Comparison of ENCODE assay signal across 1 cellular context in the genomic region with DNA sequence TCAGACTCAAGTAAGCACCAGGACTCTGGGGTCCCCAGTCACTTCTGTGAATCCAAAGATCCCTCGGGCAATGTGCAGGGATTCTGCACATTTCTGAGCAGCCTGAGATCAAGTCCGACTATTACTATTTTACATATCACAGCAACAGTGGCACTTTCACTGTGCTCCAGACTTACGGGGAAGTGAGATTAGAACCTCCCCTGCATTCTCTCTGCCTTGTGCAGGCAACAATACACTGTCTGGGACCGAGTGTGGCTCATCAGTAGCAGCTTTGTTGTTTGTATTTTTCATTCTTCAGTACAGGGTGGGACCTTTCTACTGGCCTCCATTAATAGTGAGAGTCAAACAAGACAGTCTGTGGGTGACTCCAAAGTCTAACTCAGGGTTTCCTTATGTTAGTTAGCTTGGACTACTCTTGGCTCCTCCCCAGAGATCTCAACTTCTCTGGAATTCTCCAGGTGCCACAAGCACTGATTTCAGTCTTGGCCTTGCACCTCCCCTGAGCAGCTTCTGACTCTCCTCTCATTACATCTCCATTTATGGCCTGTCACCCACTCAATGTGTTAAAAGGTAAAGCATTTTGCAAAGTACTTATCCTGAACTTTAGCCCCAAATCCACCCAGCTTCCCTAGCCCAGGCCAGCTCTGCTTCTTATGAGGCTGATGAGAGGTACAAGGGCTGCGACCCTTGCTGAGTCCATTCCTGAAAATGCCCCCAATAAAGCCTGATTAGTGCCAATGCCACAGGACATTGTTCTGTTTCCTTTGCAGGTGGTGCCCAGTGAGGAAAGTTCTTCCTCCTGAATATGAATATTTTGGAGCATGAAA.
A peak's percentile ranks its signal among the peaks of the same experiment; 100 is the strongest.
TF ChIP-seq lines count a peak whose summit lies in the region.

No MANE protein-coding gene starts in this region.

TF ChIP-seq in K562, 482 proteins besides CTCF, POLR2A, EP300 and RAD21 (continued from another document):
- TF ChIP-seq, protein P1, sequence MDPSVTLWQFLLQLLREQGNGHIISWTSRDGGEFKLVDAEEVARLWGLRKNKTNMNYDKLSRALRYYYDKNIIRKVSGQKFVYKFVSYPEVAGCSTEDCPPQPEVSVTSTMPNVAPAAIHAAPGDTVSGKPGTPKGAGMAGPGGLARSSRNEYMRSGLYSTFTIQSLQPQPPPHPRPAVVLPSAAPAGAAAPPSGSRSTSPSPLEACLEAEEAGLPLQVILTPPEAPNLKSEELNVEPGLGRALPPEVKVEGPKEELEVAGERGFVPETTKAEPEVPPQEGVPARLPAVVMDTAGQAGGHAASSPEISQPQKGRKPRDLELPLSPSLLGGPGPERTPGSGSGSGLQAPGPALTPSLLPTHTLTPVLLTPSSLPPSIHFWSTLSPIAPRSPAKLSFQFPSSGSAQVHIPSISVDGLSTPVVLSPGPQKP (CRISPR knock-in tag; IDR thresholded peaks at IDR 0.05): no peak
- 0 out of 2 replicates have a peak, but pooled peaks have one; percentile 95 for TF ChIP-seq MED1 (CRISPR knock-in tag; IDR thresholded peaks at IDR 0.05; ENCODE audit: borderline replicate concordance)
- no peak for TF ChIP-seq RBM34 (IDR thresholded peaks at IDR 0.05; ENCODE audit: borderline replicate concordance, insufficient read depth, low read length)
- TF ChIP-seq, protein P2, sequence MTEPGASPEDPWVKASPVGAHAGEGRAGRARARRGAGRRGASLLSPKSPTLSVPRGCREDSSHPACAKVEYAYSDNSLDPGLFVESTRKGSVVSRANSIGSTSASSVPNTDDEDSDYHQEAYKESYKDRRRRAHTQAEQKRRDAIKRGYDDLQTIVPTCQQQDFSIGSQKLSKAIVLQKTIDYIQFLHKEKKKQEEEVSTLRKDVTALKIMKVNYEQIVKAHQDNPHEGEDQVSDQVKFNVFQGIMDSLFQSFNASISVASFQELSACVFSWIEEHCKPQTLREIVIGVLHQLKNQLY (CRISPR knock-in tag; conservative IDR thresholded peaks at IDR 0.05): 0 out of 4 replicates have a peak, but pooled peaks of 1 of the 2 experiments have one; percentile 1
- TF ChIP-seq IRF2 (CRISPR knock-in tag; IDR thresholded peaks at IDR 0.05): 0 out of 2 replicates have a peak, but pooled peaks have one; percentile 16
- TF ChIP-seq CBFB (CRISPR knock-in tag; IDR thresholded peaks at IDR 0.05): peak; percentile 59; the same call in 1 of the 2 replicates
- TF ChIP-seq, protein P3, sequence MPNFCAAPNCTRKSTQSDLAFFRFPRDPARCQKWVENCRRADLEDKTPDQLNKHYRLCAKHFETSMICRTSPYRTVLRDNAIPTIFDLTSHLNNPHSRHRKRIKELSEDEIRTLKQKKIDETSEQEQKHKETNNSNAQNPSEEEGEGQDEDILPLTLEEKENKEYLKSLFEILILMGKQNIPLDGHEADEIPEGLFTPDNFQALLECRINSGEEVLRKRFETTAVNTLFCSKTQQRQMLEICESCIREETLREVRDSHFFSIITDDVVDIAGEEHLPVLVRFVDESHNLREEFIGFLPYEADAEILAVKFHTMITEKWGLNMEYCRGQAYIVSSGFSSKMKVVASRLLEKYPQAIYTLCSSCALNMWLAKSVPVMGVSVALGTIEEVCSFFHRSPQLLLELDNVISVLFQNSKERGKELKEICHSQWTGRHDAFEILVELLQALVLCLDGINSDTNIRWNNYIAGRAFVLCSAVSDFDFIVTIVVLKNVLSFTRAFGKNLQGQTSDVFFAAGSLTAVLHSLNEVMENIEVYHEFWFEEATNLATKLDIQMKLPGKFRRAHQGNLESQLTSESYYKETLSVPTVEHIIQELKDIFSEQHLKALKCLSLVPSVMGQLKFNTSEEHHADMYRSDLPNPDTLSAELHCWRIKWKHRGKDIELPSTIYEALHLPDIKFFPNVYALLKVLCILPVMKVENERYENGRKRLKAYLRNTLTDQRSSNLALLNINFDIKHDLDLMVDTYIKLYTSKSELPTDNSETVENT (CRISPR knock-in tag; IDR thresholded peaks at IDR 0.05): 0 out of 2 replicates have a peak, but pooled peaks have one; percentile 48
- TF ChIP-seq, protein P4, sequence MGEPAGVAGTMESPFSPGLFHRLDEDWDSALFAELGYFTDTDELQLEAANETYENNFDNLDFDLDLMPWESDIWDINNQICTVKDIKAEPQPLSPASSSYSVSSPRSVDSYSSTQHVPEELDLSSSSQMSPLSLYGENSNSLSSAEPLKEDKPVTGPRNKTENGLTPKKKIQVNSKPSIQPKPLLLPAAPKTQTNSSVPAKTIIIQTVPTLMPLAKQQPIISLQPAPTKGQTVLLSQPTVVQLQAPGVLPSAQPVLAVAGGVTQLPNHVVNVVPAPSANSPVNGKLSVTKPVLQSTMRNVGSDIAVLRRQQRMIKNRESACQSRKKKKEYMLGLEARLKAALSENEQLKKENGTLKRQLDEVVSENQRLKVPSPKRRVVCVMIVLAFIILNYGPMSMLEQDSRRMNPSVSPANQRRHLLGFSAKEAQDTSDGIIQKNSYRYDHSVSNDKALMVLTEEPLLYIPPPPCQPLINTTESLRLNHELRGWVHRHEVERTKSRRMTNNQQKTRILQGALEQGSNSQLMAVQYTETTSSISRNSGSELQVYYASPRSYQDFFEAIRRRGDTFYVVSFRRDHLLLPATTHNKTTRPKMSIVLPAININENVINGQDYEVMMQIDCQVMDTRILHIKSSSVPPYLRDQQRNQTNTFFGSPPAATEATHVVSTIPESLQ (CRISPR knock-in tag; IDR thresholded peaks at IDR 0.05): no peak
- TF ChIP-seq NFIX (CRISPR knock-in tag; IDR thresholded peaks at IDR 0.05; ENCODE audit: low read depth): 0 out of 2 replicates have a peak, but pooled peaks have one; percentile 1
- no peak for TF ChIP-seq BRCA1 (IDR thresholded peaks at IDR 0.05)
- peak; percentile 92 for TF ChIP-seq BRCA1 (CRISPR knock-in tag; IDR thresholded peaks at IDR 0.05)
- TF ChIP-seq, protein P5, sequence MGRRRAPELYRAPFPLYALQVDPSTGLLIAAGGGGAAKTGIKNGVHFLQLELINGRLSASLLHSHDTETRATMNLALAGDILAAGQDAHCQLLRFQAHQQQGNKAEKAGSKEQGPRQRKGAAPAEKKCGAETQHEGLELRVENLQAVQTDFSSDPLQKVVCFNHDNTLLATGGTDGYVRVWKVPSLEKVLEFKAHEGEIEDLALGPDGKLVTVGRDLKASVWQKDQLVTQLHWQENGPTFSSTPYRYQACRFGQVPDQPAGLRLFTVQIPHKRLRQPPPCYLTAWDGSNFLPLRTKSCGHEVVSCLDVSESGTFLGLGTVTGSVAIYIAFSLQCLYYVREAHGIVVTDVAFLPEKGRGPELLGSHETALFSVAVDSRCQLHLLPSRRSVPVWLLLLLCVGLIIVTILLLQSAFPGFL (CRISPR knock-in tag; IDR thresholded peaks at IDR 0.05): 0 out of 2 replicates have a peak, but pooled peaks have one; percentile 78
- peak; percentile 50; the same call in 1 of the 2 replicates for TF ChIP-seq ZNF124 (CRISPR knock-in tag; IDR thresholded peaks at IDR 0.05)
- 0 out of 2 replicates have a peak, but pooled peaks have one; percentile 39 for TF ChIP-seq ZNF12 (CRISPR knock-in tag; IDR thresholded peaks at IDR 0.05)
- no peak for TF ChIP-seq MCM5 (IDR thresholded peaks at IDR 0.05; ENCODE audit: low read depth)
- TF ChIP-seq FOXJ3 (CRISPR knock-in tag; IDR thresholded peaks at IDR 0.05): 0 out of 2 replicates have a peak, but pooled peaks have one; percentile 7
- TF ChIP-seq SMC3 (conservative IDR thresholded peaks at IDR 0.05; ENCODE audit: insufficient read depth, low read depth, low read length): 0 out of 2 replicates have a peak, but pooled peaks have one; percentile 12
- TF ChIP-seq MYNN (IDR thresholded peaks at IDR 0.05): no peak
- TF ChIP-seq MYNN (CRISPR knock-in tag; IDR thresholded peaks at IDR 0.05): peak; percentile 51; the same call in 1 of the 2 replicates
- TF ChIP-seq, protein P6, sequence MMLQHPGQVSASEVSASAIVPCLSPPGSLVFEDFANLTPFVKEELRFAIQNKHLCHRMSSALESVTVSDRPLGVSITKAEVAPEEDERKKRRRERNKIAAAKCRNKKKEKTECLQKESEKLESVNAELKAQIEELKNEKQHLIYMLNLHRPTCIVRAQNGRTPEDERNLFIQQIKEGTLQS (IDR thresholded peaks at IDR 0.05): no peak
- TF ChIP-seq, protein P6 (CRISPR knock-in tag; conservative IDR thresholded peaks at IDR 0.05): 0 out of 2 replicates have a peak, but pooled peaks have one; percentile 8
- no peak for TF ChIP-seq SRSF7 (optimal IDR thresholded peaks at IDR 0.05; ENCODE audit: low read depth, low read length)
- 0 out of 2 replicates have a peak, but pooled peaks have one; percentile 49 for TF ChIP-seq ZBTB1 (CRISPR knock-in tag; IDR thresholded peaks at IDR 0.05; ENCODE audit: borderline replicate concordance, low read depth)
- TF ChIP-seq, protein P7, sequence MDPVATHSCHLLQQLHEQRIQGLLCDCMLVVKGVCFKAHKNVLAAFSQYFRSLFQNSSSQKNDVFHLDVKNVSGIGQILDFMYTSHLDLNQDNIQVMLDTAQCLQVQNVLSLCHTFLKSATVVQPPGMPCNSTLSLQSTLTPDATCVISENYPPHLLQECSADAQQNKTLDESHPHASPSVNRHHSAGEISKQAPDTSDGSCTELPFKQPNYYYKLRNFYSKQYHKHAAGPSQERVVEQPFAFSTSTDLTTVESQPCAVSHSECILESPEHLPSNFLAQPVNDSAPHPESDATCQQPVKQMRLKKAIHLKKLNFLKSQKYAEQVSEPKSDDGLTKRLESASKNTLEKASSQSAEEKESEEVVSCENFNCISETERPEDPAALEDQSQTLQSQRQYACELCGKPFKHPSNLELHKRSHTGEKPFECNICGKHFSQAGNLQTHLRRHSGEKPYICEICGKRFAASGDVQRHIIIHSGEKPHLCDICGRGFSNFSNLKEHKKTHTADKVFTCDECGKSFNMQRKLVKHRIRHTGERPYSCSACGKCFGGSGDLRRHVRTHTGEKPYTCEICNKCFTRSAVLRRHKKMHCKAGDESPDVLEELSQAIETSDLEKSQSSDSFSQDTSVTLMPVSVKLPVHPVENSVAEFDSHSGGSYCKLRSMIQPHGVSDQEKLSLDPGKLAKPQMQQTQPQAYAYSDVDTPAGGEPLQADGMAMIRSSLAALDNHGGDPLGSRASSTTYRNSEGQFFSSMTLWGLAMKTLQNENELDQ (CRISPR knock-in tag; IDR thresholded peaks at IDR 0.05; ENCODE audit: borderline replicate concordance): 0 out of 2 replicates have a peak, but pooled peaks have one; percentile 50
- TF ChIP-seq, protein P8, sequence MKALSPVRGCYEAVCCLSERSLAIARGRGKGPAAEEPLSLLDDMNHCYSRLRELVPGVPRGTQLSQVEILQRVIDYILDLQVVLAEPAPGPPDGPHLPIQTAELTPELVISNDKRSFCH (CRISPR knock-in tag; IDR thresholded peaks at IDR 0.05): peak; percentile 51; the same call in 1 of the 2 replicates
- TF ChIP-seq, protein P8 (tag; IDR thresholded peaks at IDR 0.05): no peak
- TF ChIP-seq, protein P9, sequence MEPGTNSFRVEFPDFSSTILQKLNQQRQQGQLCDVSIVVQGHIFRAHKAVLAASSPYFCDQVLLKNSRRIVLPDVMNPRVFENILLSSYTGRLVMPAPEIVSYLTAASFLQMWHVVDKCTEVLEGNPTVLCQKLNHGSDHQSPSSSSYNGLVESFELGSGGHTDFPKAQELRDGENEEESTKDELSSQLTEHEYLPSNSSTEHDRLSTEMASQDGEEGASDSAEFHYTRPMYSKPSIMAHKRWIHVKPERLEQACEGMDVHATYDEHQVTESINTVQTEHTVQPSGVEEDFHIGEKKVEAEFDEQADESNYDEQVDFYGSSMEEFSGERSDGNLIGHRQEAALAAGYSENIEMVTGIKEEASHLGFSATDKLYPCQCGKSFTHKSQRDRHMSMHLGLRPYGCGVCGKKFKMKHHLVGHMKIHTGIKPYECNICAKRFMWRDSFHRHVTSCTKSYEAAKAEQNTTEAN (CRISPR knock-in tag; IDR thresholded peaks at IDR 0.05): peak; percentile 70; the same call in 1 of the 2 replicates
- TF ChIP-seq, protein P10, sequence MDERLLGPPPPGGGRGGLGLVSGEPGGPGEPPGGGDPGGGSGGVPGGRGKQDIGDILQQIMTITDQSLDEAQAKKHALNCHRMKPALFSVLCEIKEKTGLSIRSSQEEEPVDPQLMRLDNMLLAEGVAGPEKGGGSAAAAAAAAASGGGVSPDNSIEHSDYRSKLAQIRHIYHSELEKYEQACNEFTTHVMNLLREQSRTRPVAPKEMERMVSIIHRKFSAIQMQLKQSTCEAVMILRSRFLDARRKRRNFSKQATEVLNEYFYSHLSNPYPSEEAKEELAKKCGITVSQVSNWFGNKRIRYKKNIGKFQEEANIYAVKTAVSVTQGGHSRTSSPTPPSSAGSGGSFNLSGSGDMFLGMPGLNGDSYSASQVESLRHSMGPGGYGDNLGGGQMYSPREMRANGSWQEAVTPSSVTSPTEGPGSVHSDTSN (CRISPR knock-in tag; IDR thresholded peaks at IDR 0.05; ENCODE audit: low read depth): peak; percentile 15; the same call in 1 of the 2 replicates
- TF ChIP-seq, protein P10 (tag; conservative IDR thresholded peaks at IDR 0.05; ENCODE audit: low read depth): no peak
- TF ChIP-seq ZNF232 (CRISPR knock-in tag; IDR thresholded peaks at IDR 0.05): no peak
